10 cellular contexts compared by ENCODE assay signal in the genomic region with DNA sequence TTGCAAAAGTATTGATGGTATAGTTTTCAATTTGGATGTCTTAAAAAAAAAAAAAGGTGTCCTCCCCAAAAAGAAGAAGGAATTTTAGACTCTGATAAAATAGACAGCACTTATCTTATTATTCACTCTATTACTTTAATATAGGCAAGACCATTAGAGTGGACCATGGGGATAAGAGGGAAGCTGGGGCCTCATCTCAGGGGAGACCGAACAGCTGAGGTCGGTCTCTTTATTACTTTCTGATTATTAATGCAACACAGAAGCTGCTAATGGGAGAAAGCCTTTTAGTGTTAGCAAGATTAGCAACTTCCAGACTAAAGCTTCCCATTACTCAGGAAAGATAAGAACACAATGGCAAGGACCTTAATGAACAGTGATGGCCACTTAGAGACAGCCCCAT.
"Had no signal": no experiment of that assay in that cellular context is flagged by ENCODE, and none has a peak within 500 bp of the region (broad histone marks: within the 10 kb centered on the region; RNA-seq: fewer than 3 reads in every experiment).

No MANE protein-coding gene starts in this region.

- H3K36me3 ChIP-seq: HAP-1 had no signal

- H3K4me3 Mint-ChIP-seq: HFFc6, IgD-negative memory B cell had no signal

- H3K36me3 Mint-ChIP-seq: IgD-negative memory B cell had no signal

- ATAC-seq: HCT116, HepG2 had no signal

- H3K27me3 Mint-ChIP-seq: IgD-negative memory B cell had no signal

- H3K9me3 Mint-ChIP-seq: HFFc6, IgD-negative memory B cell had no signal

- DNase-seq: GM23248, GOT3, H7, HFFc6, KBM-7 had no signal

- H3K27ac Mint-ChIP-seq: HFFc6, IgD-negative memory B cell had no signal

- H3K27ac ChIP-seq: GM23248, HL-60 had no signal

- H3K4me1 Mint-ChIP-seq: IgD-negative memory B cell had no signal

- H3K9me3 ChIP-seq: HAP-1 had no signal

- FAIRE-seq: HepG2 had no signal

- H3K4me3 ChIP-seq: GM23248, HAP-1 had no signal
